Comparison of ENCODE assay signal across 2 cellular contexts in the genomic region with DNA sequence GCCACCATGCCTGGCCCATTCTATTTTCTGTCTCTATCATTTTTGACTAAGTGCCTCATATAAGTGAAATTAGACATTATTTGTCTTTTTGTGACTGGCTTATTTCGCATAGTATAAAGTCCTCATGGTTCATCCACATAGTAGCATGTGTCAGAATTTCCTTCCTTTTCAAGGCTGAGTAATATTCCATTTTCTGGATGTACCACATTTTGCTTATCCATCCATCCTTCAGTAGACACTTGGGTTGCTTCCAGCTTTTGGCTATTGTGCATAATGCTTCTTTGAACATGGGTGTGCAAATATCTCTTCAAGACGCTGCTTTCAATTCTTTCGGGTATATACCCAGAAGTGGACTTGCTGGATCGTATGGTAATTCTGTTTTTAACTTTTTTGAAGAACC.
TF ChIP-seq lines count a peak whose summit lies in the region.

No MANE protein-coding gene starts in this region.

TF ChIP-seq in A549, 52 proteins besides CTCF, POLR2A, EP300 and RAD21:
- TF ChIP-seq KDM1A (IDR thresholded peaks at IDR 0.05; ENCODE audit: low read depth) (peak; percentile 36; the same call in 1 of the 2 replicates), MYC (IDR thresholded peaks at IDR 0.05; ENCODE audit: borderline replicate concordance, low read length) (no peak)
TF ChIP-seq in A549: peak in this region for 1.

TF ChIP-seq in K562, 482 proteins besides CTCF, POLR2A, EP300 and RAD21:
- TF ChIP-seq KDM1A (IDR thresholded peaks at IDR 0.05) (peak in 1 of 2 experiments; percentile 54; a peak in 2 of 4 replicates), ZFP36 (IDR thresholded peaks at IDR 0.05; ENCODE audit: low read depth, low read length, partially characterized antibody) (no peak), ZSCAN29 (IDR thresholded peaks at IDR 0.05) (no peak), RBM25 (IDR thresholded peaks at IDR 0.05; ENCODE audit: low read depth, low read length, severe bottlenecking) (peak; percentile 88), SETDB1 (IDR thresholded peaks at IDR 0.05; ENCODE audit: low read length) (no peak), CTBP1 (IDR thresholded peaks at IDR 0.05; ENCODE audit: borderline replicate concordance) (no peak), BCOR (IDR thresholded peaks at IDR 0.05) (peak; percentile 45; the same call in 1 of the 2 replicates), SMARCA5 (IDR thresholded peaks at IDR 0.05) (0 out of 2 replicates have a peak, but pooled peaks have one; percentile 16), ZNF146 (CRISPR knock-in tag; IDR thresholded peaks at IDR 0.05; ENCODE audit: unreplicated experiment) (peak; percentile 98), ADNP (tag; IDR thresholded peaks at IDR 0.05) (peak; percentile 67), CBX3 (IDR thresholded peaks at IDR 0.05; ENCODE audit: borderline replicate concordance in 1 of 2, low read length in 2 of 2) (peak in 1 of 2 experiments; percentile 68; a peak in 1 of 3 replicates)
- TF ChIP-seq, protein P1, sequence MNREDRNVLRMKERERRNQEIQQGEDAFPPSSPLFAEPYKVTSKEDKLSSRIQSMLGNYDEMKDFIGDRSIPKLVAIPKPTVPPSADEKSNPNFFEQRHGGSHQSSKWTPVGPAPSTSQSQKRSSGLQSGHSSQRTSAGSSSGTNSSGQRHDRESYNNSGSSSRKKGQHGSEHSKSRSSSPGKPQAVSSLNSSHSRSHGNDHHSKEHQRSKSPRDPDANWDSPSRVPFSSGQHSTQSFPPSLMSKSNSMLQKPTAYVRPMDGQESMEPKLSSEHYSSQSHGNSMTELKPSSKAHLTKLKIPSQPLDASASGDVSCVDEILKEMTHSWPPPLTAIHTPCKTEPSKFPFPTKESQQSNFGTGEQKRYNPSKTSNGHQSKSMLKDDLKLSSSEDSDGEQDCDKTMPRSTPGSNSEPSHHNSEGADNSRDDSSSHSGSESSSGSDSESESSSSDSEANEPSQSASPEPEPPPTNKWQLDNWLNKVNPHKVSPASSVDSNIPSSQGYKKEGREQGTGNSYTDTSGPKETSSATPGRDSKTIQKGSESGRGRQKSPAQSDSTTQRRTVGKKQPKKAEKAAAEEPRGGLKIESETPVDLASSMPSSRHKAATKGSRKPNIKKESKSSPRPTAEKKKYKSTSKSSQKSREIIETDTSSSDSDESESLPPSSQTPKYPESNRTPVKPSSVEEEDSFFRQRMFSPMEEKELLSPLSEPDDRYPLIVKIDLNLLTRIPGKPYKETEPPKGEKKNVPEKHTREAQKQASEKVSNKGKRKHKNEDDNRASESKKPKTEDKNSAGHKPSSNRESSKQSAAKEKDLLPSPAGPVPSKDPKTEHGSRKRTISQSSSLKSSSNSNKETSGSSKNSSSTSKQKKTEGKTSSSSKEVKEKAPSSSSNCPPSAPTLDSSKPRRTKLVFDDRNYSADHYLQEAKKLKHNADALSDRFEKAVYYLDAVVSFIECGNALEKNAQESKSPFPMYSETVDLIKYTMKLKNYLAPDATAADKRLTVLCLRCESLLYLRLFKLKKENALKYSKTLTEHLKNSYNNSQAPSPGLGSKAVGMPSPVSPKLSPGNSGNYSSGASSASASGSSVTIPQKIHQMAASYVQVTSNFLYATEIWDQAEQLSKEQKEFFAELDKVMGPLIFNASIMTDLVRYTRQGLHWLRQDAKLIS (CRISPR knock-in tag; IDR thresholded peaks at IDR 0.05), result no peak
